Comparison of ENCODE assay signal across 1 cellular context in the genomic region with DNA sequence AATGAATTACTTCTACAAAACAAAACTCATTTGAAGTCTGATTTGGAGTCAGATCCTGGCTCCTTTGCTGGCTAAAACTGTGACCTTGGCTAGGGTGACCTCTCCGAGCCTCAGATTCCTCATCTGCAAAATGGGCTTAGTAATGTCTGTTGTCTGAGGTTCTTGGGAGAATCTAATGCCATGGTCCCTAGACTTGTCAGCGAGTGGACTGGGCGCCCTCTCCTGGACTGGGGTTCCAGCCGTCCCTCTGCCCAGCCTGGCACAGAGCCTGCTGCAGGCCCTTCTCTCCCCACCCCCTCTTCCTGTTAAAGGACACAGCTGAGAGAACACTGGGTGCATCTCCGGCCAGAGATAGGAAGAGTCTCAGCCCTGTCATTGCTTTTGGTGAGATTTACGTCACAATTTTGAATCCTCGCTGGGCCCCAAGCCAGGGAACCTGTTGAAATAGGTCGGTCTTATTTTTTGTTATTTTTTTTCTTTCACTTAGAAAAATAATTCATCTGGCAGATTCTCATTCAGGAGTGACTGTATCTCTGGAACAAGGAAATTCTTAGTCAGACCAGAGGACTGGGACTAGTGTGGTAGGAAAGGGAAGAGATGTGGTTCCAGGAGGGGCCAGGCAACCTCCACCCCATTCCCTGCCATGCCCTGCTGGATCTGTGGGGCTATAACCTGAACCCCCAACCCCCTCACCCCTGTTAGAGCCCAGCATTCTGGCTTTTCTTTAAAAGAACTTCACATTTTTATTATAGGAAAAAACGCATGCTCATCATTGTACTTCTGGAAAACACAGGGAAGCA.
A peak's percentile ranks its signal among the peaks of the same experiment; 100 is the strongest.
TF ChIP-seq lines count a peak whose summit lies in the region.

No MANE protein-coding gene starts in this region.

TF ChIP-seq in HepG2, 621 proteins besides CTCF, POLR2A, EP300 and RAD21:
- TF ChIP-seq, protein P1, sequence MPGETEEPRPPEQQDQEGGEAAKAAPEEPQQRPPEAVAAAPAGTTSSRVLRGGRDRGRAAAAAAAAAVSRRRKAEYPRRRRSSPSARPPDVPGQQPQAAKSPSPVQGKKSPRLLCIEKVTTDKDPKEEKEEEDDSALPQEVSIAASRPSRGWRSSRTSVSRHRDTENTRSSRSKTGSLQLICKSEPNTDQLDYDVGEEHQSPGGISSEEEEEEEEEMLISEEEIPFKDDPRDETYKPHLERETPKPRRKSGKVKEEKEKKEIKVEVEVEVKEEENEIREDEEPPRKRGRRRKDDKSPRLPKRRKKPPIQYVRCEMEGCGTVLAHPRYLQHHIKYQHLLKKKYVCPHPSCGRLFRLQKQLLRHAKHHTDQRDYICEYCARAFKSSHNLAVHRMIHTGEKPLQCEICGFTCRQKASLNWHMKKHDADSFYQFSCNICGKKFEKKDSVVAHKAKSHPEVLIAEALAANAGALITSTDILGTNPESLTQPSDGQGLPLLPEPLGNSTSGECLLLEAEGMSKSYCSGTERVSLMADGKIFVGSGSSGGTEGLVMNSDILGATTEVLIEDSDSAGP (CRISPR knock-in tag; IDR thresholded peaks at IDR 0.05; ENCODE audit: borderline replicate concordance): no peak
- TF ChIP-seq ZNF446 (CRISPR knock-in tag; IDR thresholded peaks at IDR 0.05): no peak
- no peak for TF ChIP-seq RFXANK (CRISPR knock-in tag; IDR thresholded peaks at IDR 0.05)
- peak; percentile 94 for TF ChIP-seq ZNF629 (CRISPR knock-in tag; conservative IDR thresholded peaks at IDR 0.05)
- no peak for TF ChIP-seq PRPF4 (IDR thresholded peaks at IDR 0.05; ENCODE audit: low read depth, low read length, poor library complexity, severe bottlenecking)
- TF ChIP-seq ZKSCAN5 (CRISPR knock-in tag; IDR thresholded peaks at IDR 0.05): no peak
- TF ChIP-seq ZNF547 (CRISPR knock-in tag; IDR thresholded peaks at IDR 0.05): no peak
- TF ChIP-seq, protein P2, sequence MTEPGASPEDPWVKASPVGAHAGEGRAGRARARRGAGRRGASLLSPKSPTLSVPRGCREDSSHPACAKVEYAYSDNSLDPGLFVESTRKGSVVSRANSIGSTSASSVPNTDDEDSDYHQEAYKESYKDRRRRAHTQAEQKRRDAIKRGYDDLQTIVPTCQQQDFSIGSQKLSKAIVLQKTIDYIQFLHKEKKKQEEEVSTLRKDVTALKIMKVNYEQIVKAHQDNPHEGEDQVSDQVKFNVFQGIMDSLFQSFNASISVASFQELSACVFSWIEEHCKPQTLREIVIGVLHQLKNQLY (CRISPR knock-in tag; IDR thresholded peaks at IDR 0.05): no peak
- TF ChIP-seq, protein P3, sequence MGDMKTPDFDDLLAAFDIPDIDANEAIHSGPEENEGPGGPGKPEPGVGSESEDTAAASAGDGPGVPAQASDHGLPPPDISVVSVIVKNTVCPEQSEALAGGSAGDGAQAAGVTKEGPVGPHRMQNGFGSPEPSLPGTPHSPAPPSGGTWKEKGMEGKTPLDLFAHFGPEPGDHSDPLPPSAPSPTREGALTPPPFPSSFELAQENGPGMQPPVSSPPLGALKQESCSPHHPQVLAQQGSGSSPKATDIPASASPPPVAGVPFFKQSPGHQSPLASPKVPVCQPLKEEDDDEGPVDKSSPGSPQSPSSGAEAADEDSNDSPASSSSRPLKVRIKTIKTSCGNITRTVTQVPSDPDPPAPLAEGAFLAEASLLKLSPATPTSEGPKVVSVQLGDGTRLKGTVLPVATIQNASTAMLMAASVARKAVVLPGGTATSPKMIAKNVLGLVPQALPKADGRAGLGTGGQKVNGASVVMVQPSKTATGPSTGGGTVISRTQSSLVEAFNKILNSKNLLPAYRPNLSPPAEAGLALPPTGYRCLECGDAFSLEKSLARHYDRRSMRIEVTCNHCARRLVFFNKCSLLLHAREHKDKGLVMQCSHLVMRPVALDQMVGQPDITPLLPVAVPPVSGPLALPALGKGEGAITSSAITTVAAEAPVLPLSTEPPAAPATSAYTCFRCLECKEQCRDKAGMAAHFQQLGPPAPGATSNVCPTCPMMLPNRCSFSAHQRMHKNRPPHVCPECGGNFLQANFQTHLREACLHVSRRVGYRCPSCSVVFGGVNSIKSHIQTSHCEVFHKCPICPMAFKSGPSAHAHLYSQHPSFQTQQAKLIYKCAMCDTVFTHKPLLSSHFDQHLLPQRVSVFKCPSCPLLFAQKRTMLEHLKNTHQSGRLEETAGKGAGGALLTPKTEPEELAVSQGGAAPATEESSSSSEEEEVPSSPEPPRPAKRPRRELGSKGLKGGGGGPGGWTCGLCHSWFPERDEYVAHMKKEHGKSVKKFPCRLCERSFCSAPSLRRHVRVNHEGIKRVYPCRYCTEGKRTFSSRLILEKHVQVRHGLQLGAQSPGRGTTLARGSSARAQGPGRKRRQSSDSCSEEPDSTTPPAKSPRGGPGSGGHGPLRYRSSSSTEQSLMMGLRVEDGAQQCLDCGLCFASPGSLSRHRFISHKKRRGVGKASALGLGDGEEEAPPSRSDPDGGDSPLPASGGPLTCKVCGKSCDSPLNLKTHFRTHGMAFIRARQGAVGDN (CRISPR knock-in tag; IDR thresholded peaks at IDR 0.05): peak; percentile 32; the same call in 1 of the 2 replicates
- no peak for TF ChIP-seq SOX6 (IDR thresholded peaks at IDR 0.05)
- TF ChIP-seq SOX6 (CRISPR knock-in tag; IDR thresholded peaks at IDR 0.05): no peak
- no peak for TF ChIP-seq ZNF776 (CRISPR knock-in tag; IDR thresholded peaks at IDR 0.05)
- TF ChIP-seq SMC3 (IDR thresholded peaks at IDR 0.05; ENCODE audit: low read length): 0 out of 2 replicates have a peak, but pooled peaks have one; percentile 10
- TF ChIP-seq MAF1 (CRISPR knock-in tag; IDR thresholded peaks at IDR 0.05; ENCODE audit: borderline replicate concordance): no peak
- TF ChIP-seq SETDB1 (CRISPR knock-in tag; IDR thresholded peaks at IDR 0.05; ENCODE audit: borderline replicate concordance): no peak
- no peak for TF ChIP-seq ZNF225 (CRISPR knock-in tag; IDR thresholded peaks at IDR 0.05)
- no peak for TF ChIP-seq ZNF598 (CRISPR knock-in tag; IDR thresholded peaks at IDR 0.05; ENCODE audit: borderline replicate concordance)
- no peak for TF ChIP-seq GATAD1 (CRISPR knock-in tag; IDR thresholded peaks at IDR 0.05)
- TF ChIP-seq ZMYM2 (CRISPR knock-in tag; IDR thresholded peaks at IDR 0.05): 0 out of 2 replicates have a peak, but pooled peaks have one; percentile 42
- no peak for TF ChIP-seq ZNF3 (CRISPR knock-in tag; IDR thresholded peaks at IDR 0.05)
- TF ChIP-seq, protein P4, sequence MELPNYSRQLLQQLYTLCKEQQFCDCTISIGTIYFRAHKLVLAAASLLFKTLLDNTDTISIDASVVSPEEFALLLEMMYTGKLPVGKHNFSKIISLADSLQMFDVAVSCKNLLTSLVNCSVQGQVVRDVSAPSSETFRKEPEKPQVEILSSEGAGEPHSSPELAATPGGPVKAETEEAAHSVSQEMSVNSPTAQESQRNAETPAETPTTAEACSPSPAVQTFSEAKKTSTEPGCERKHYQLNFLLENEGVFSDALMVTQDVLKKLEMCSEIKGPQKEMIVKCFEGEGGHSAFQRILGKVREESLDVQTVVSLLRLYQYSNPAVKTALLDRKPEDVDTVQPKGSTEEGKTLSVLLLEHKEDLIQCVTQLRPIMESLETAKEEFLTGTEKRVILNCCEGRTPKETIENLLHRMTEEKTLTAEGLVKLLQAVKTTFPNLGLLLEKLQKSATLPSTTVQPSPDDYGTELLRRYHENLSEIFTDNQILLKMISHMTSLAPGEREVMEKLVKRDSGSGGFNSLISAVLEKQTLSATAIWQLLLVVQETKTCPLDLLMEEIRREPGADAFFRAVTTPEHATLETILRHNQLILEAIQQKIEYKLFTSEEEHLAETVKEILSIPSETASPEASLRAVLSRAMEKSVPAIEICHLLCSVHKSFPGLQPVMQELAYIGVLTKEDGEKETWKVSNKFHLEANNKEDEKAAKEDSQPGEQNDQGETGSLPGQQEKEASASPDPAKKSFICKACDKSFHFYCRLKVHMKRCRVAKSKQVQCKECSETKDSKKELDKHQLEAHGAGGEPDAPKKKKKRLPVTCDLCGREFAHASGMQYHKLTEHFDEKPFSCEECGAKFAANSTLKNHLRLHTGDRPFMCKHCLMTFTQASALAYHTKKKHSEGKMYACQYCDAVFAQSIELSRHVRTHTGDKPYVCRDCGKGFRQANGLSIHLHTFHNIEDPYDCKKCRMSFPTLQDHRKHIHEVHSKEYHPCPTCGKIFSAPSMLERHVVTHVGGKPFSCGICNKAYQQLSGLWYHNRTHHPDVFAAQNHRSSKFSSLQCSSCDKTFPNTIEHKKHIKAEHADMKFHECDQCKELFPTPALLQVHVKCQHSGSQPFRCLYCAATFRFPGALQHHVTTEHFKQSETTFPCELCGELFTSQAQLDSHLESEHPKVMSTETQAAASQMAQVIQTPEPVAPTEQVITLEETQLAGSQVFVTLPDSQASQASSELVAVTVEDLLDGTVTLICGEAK (IDR thresholded peaks at IDR 0.05): no peak
- TF ChIP-seq, protein P4 (CRISPR knock-in tag; IDR thresholded peaks at IDR 0.05): no peak
- no peak for TF ChIP-seq KAT2B (IDR thresholded peaks at IDR 0.05; ENCODE audit: borderline replicate concordance, low read depth, low read length)
- TF ChIP-seq SRY (CRISPR knock-in tag; IDR thresholded peaks at IDR 0.05): no peak
- peak; percentile 94 for TF ChIP-seq ESRRA (CRISPR knock-in tag; IDR thresholded peaks at IDR 0.05; ENCODE audit: low read depth)
- TF ChIP-seq GLI4 (CRISPR knock-in tag; IDR thresholded peaks at IDR 0.05; ENCODE audit: borderline replicate concordance): no peak
- no peak for TF ChIP-seq NPAS2 (CRISPR knock-in tag; IDR thresholded peaks at IDR 0.05; ENCODE audit: borderline replicate concordance)
- no peak for TF ChIP-seq MXI1 (IDR thresholded peaks at IDR 0.05; ENCODE audit: borderline replicate concordance, low read depth, low read length)
- no peak for TF ChIP-seq BHLHE40 (IDR thresholded peaks at IDR 0.05; ENCODE audit: low read length)
- TF ChIP-seq ONECUT2 (CRISPR knock-in tag; IDR thresholded peaks at IDR 0.05): no peak
- peak; percentile 82 for TF ChIP-seq STAG1 (CRISPR knock-in tag; IDR thresholded peaks at IDR 0.05)
- no peak for TF ChIP-seq ZNF569 (CRISPR knock-in tag; IDR thresholded peaks at IDR 0.05; ENCODE audit: borderline replicate concordance)
- TF ChIP-seq ZNF136 (CRISPR knock-in tag; IDR thresholded peaks at IDR 0.05; ENCODE audit: low read depth): no peak
